13 cellular contexts compared by ENCODE assay signal in genomic region chr1:201849372-201850052, GRCh38. TPM values are rescaled to one million over a fixed set of nuclear protein-coding genes. Genes with fewer than 3 reads are reported as not detected.
A peak's percentile ranks its signal among the peaks of the same experiment; 100 is the strongest.
DNase-seq lines count a peak whose midpoint lies in the region; ATAC-seq and TF ChIP-seq lines count a peak whose summit lies in the region.
"Had no signal": no experiment of that assay in that cellular context is flagged by ENCODE, and none has a peak within 500 bp of the region (broad histone marks: within the 10 kb centered on the region; RNA-seq: fewer than 3 reads in every experiment).

No MANE protein-coding gene starts in this region.

- peaks cover 23 to 53% (median 42%) of the 10 kb centered on the region in 4 donors for H3K36me3 ChIP-seq in esophagus muscularis mucosa
- peaks cover 0 to 73% of the 10 kb centered on the region in 2 donors for H3K36me3 ChIP-seq in psoas muscle (ENCODE audit: insufficient read depth in 1 of 2, low read depth in 1 of 2)

- H3K27ac Mint-ChIP-seq in Calu3 (ENCODE audit: unreplicated experiment), result peak overlapping the region; percentile 6
- peak overlapping the region; percentile 9 for H3K27ac Mint-ChIP-seq in T-helper 17 cell
- H3K27ac Mint-ChIP-seq in glutamatergic neuron (ENCODE audit: unreplicated experiment), result no peak overlapping the region

- no peak for DNase-seq in Calu3
- DNase-seq in T-helper 17 cell, result no peak
- DNase-seq in esophagus muscularis mucosa (ENCODE audit: extremely low spot score), result no peak
- no peak for DNase-seq in psoas muscle
- DNase-seq in stimulated activated CD4-positive, alpha-beta T cell treated with anti-CD3 and anti-CD28 coated beads, Interleukin-15, amount 100 ng/mL, for 24 hours, result no peak
- DNase-seq in NCI-H128 (lab: John Stamatoyannopoulos, UW; ENCODE audit: unreplicated experiment), result no peak
- DNase-seq in glutamatergic neuron, result no peak
- no peak for DNase-seq in effector CD4-positive, alpha-beta T cell
- DNase-seq: activated CD4-positive, alpha-beta T cell treated with anti-CD3 and anti-CD28 coated beads for 1 hour; cerebellar nuclear complex; H7; NCI-H1417 treated with DMSO at 0.1 percent for 48 hours; spleen had no signal

- H3K4me3 ChIP-seq in esophagus muscularis mucosa (no peak overlapping the region), psoas muscle (no peak overlapping the region)
- H3K4me3 ChIP-seq: spleen had no signal

- H3K4me1 ChIP-seq in esophagus muscularis mucosa (peaks cover 20 to 27% (median 24%) of the 10 kb centered on the region in 4 donors), psoas muscle (peaks cover 8% of the 10 kb centered on the region)

- WGBS in esophagus muscularis mucosa, result 75% methylated on average over 2 of the region's 2 CpGs
- WGBS in psoas muscle, 3 donors, result 47 to 83% (median 65%) methylated on average over 2 of the region's 2 CpGs

- TF ChIP-seq CTCF in Calu3 (IDR thresholded peaks at IDR 0.05; ENCODE audit: unreplicated experiment), result no peak
- no peak for TF ChIP-seq CTCF in esophagus muscularis mucosa (IDR thresholded peaks at IDR 0.05)
- no peak for TF ChIP-seq CTCF in psoas muscle (IDR thresholded peaks at IDR 0.05)
- TF ChIP-seq CTCF in glutamatergic neuron (IDR thresholded peaks at IDR 0.05; ENCODE audit: partially characterized antibody, unreplicated experiment), result no peak

- TF ChIP-seq EP300 in esophagus muscularis mucosa (IDR thresholded peaks at IDR 0.05), result no peak

- H3K27me3 Mint-ChIP-seq in Calu3 (ENCODE audit: unreplicated experiment) (no peaks in the 10 kb centered on the region), T-helper 17 cell (no peaks in the 10 kb centered on the region), glutamatergic neuron (ENCODE audit: unreplicated experiment) (no peaks in the 10 kb centered on the region)

- H3K4me1 Mint-ChIP-seq in Calu3 (ENCODE audit: low read depth, unreplicated experiment) (peaks cover 14% of the 10 kb centered on the region), T-helper 17 cell (peaks cover 11% of the 10 kb centered on the region), glutamatergic neuron (ENCODE audit: low read depth, unreplicated experiment) (no peaks in the 10 kb centered on the region)

- intact Hi-C loops in Calu3 (cut with micrococcal nuclease; ENCODE audit: unreplicated experiment), result no loop called here
- intact Hi-C loops in esophagus muscularis mucosa (cut with DNase I), result no loop called here
- intact Hi-C loops in psoas muscle (cut with DNase I), result no loop called here

- TF ChIP-seq POLR2A in esophagus muscularis mucosa (IDR thresholded peaks at IDR 0.05; ENCODE audit: low read depth), result no peak

- no peaks in the 10 kb centered on the region for H3K9me3 Mint-ChIP-seq in Calu3 (ENCODE audit: low read depth, unreplicated experiment)
- H3K9me3 Mint-ChIP-seq in glutamatergic neuron (ENCODE audit: unreplicated experiment), result no peaks in the 10 kb centered on the region

- H3K4me3 Mint-ChIP-seq in Calu3 (ENCODE audit: low read depth, unreplicated experiment), result no peak overlapping the region
- no peak overlapping the region for H3K4me3 Mint-ChIP-seq in T-helper 17 cell
- H3K4me3 Mint-ChIP-seq in glutamatergic neuron (ENCODE audit: unreplicated experiment), result no peak overlapping the region

- TSS peak; percentile 7 for BruUV-seq in Calu3 (replicated peaks; lab: Mats Ljungman, UMichigan)

- CTCF ChIA-PET in Calu3 (lab: Charles Lee), result interaction anchor here (0.6 to 0.9 kb wide), 2 partner anchors 33 to 150 kb away, joined by 3 read pairs; no protein-coding TSS in a partner anchor

- H3K9me3 ChIP-seq in T-helper 17 cell (ENCODE audit: control insufficient read depth, low read length, poor library complexity, severe bottlenecking) (no peaks in the 10 kb centered on the region), esophagus muscularis mucosa (no peaks in the 10 kb centered on the region), psoas muscle (no peaks in the 10 kb centered on the region)
- H3K9me3 ChIP-seq: spleen had no signal

- ATAC-seq in T-helper 17 cell (no peak), psoas muscle (peak in 1 of 4 donors; percentile 29)

- H3K36me3 Mint-ChIP-seq in Calu3 (ENCODE audit: insufficient read depth, unreplicated experiment) (peaks cover 40% of the 10 kb centered on the region), T-helper 17 cell (ENCODE audit: low read depth) (peaks cover 6% of the 10 kb centered on the region), glutamatergic neuron (ENCODE audit: unreplicated experiment) (no peaks in the 10 kb centered on the region)

- H3K27me3 ChIP-seq in esophagus muscularis mucosa, result no peaks in the 10 kb centered on the region
- H3K27me3 ChIP-seq in psoas muscle (ENCODE audit: insufficient read depth in 3 of 3, low read length in 2 of 3), result no peaks in the 10 kb centered on the region
- H3K27me3 ChIP-seq: spleen had no signal

- H3K27ac ChIP-seq in esophagus muscularis mucosa (replicated peaks in 1 of 4) (peak overlapping the region; percentile 55 to 66 (median 62)), psoas muscle (peak overlapping the region; percentile 43)
- H3K27ac ChIP-seq: spleen had no signal

RNA-seq across cellular contexts. Expression of gene IPO9, which starts 20.6 kb away (rescaled TPM):
- total RNA-seq in Calu3 (2022) (86.3 and 98.8 TPM in 2 replicates), T-helper 17 cell (10 to 100 TPM; 24.0 to 29.3 TPM), esophagus muscularis mucosa (10 to 100 TPM; 17.4 to 31.8 (median 23.1) TPM), psoas muscle (10 to 100 TPM; 20.1 to 26.9 (median 22.6) TPM), glutamatergic neuron (ENCODE audit: unreplicated experiment) (97.8 TPM)
- polyA plus RNA-seq in psoas muscle, result 10 to 100 TPM in 1 of 3 donors, 1 to 10 TPM in 2; 6.6 to 12.1 (median 7.5) TPM

RNA-seq across cellular contexts. Expression of gene SHISA4, which starts 39.2 kb away (rescaled TPM):
- total RNA-seq in Calu3 (2022), result 9.9 and 13.7 TPM in 2 replicates
- total RNA-seq in T-helper 17 cell, result under 1 TPM; 0.37 to 0.63 TPM
- total RNA-seq in esophagus muscularis mucosa, result 10 to 100 TPM; 20.3 to 31.0 (median 28.5) TPM
- 100 to 1,000 TPM; 105 to 157 (median 137) TPM for total RNA-seq in psoas muscle
- polyA plus RNA-seq in psoas muscle, result 100 to 1,000 TPM in 2 of 3 donors, 10 to 100 TPM in 1; 74.8 to 264 (median 151) TPM
- total RNA-seq in glutamatergic neuron (ENCODE audit: unreplicated experiment), result 2.9 TPM
